ENCODE assay signal across 8 cellular contexts in the genomic region with DNA sequence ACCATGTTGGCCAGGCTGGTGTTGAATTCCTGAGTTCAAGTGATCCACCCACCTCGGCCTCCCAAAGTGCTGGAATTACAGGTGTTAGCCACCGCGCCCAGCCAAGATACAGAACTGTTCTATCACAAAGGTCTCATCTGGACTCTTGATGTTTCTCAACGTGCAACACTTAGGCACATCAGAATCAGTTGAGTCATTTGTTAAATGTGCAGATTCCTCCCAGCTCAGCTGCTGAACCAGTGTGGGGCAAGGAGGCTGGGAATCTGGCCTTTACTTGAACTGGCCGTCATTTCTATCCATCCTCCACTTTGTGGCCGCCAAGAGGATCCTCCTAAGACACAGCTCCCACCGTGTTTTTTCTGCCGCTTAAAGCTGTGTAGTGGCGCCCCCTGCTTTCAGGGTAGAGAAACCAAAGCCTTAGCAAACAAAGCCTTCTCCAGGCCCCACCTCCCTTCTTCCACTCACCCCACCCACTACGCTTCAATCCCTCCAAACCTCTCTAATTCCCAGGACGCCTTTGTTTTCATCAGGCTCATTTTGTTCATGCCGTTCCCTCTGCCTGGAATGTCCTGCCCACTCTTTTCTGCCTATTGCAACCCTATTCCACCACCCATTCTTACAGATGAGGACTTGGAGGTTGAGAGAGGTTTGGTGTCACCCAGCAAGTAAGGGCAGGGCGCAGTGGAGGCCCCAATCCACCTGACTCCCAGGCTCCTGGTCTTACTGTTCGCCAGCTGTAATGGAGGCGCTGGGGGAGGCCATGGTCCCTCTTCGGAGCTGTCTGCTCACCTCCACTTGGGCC. TPM values are rescaled to one million over a fixed set of nuclear protein-coding genes. Genes with fewer than 3 reads are reported as not detected.
DNase-seq lines count a peak whose midpoint lies in the region; ATAC-seq, FAIRE-seq and TF ChIP-seq lines count a peak whose summit lies in the region.

No MANE protein-coding gene starts in this region.

- H3K27me3 ChIP-seq in iPS DF 6.9 (ENCODE audit: control insufficient read depth, insufficient read depth, low read length) = no peaks in the 10 kb centered on the region
- H3K27me3 ChIP-seq in upper lobe of right lung = peaks cover 27% of the 10 kb centered on the region

- peak; percentile 59 for TF ChIP-seq RAD21 in Ishikawa (IDR thresholded peaks at IDR 0.05; ENCODE audit: low read depth)

- H3K27ac ChIP-seq in iPS DF 6.9 (ENCODE audit: low read length) (no peak overlapping the region), upper lobe of right lung (no peak overlapping the region)

- TF ChIP-seq CTCF in D721Med (IDR thresholded peaks at IDR 0.05; ENCODE audit: insufficient read depth, missing control alignments) (peak; percentile 51), upper lobe of right lung (IDR thresholded peaks at IDR 0.05) (peak; percentile 27)

- no peak for FAIRE-seq in D721Med (lab: Jason Lieb, UNC)

- H3K9me3 ChIP-seq in iPS DF 6.9 (ENCODE audit: control insufficient read depth, insufficient read depth, low read length) = no peaks in the 10 kb centered on the region
- no peaks in the 10 kb centered on the region for H3K9me3 ChIP-seq in upper lobe of right lung

- H3K36me3 ChIP-seq in iPS DF 6.9 (ENCODE audit: control insufficient read depth, insufficient read depth, low read length) (no peaks in the 10 kb centered on the region), upper lobe of right lung (no peaks in the 10 kb centered on the region)

- TF ChIP-seq EP300 in Ishikawa (IDR thresholded peaks at IDR 0.05; ENCODE audit: borderline replicate concordance) = no peak

- H3K4me3 ChIP-seq in iPS DF 6.9 (ENCODE audit: low read length) = peak overlapping the region; percentile 1; the same call in 1 of the 2 replicates
- no peak overlapping the region for H3K4me3 ChIP-seq in upper lobe of right lung

- ATAC-seq in upper lobe of right lung (no peak), HG02840 (IDR thresholded peaks at IDR 0.05; ENCODE audit: low FRiP score, unreplicated experiment) (no peak), HG03571 (IDR thresholded peaks at IDR 0.05; ENCODE audit: unreplicated experiment) (no peak)

- no CpG with 5 or more reads among the region's 16 CpGs for WGBS in iPS DF 6.9 (ENCODE audit: insufficient coverage, insufficient read length)

- no peak for DNase-seq in D721Med (ENCODE audit: insufficient read length, low spot score)
- peak; percentile 59 to 63 for DNase-seq in activated T-cell treated with anti-CD3 and anti-CD28 coated beads, Interleukin-2, amount 50 U/mL, for 48 hours
- DNase-seq in iPS DF 6.9 (ENCODE audit: low read depth, low spot score) = peak; percentile 89
- DNase-seq in upper lobe of right lung = no peak
- no peak for DNase-seq in putamen (ENCODE audit: low spot score)

- intact Hi-C loops in upper lobe of right lung (cut with DNase I) = no loop called here

- H3K4me1 ChIP-seq in iPS DF 6.9 (ENCODE audit: control insufficient read depth, insufficient read depth, low read length) = 0 out of 2 replicates have a peak, but pooled peaks cover 1% of the 10 kb centered on the region
- H3K4me1 ChIP-seq in upper lobe of right lung = no peaks in the 10 kb centered on the region

TF ChIP-seq in Ishikawa, 13 proteins besides CTCF, POLR2A, EP300 and RAD21:
- TF ChIP-seq CREB1 (IDR thresholded peaks at IDR 0.05; ENCODE audit: low read depth) (no peak), EGR1 (IDR thresholded peaks at IDR 0.05) (no peak), TEAD4 (IDR thresholded peaks at IDR 0.05) (no peak), YY1 (IDR thresholded peaks at IDR 0.05; ENCODE audit: low read depth) (no peak), NFIC (IDR thresholded peaks at IDR 0.05) (no peak), FOXM1 (IDR thresholded peaks at IDR 0.05; ENCODE audit: borderline replicate concordance, low read depth) (no peak), TCF12 (IDR thresholded peaks at IDR 0.05; ENCODE audit: low read depth) (no peak), ZBTB7A (IDR thresholded peaks at IDR 0.05; ENCODE audit: low read depth) (no peak), CEBPB (IDR thresholded peaks at IDR 0.05) (no peak), TAF1 (IDR thresholded peaks at IDR 0.05; ENCODE audit: low read depth) (no peak)
- TF ChIP-seq, protein P1, sequence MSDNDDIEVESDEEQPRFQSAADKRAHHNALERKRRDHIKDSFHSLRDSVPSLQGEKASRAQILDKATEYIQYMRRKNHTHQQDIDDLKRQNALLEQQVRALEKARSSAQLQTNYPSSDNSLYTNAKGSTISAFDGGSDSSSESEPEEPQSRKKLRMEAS (IDR thresholded peaks at IDR 0.05) = no peak
- TF ChIP-seq, protein P2, sequence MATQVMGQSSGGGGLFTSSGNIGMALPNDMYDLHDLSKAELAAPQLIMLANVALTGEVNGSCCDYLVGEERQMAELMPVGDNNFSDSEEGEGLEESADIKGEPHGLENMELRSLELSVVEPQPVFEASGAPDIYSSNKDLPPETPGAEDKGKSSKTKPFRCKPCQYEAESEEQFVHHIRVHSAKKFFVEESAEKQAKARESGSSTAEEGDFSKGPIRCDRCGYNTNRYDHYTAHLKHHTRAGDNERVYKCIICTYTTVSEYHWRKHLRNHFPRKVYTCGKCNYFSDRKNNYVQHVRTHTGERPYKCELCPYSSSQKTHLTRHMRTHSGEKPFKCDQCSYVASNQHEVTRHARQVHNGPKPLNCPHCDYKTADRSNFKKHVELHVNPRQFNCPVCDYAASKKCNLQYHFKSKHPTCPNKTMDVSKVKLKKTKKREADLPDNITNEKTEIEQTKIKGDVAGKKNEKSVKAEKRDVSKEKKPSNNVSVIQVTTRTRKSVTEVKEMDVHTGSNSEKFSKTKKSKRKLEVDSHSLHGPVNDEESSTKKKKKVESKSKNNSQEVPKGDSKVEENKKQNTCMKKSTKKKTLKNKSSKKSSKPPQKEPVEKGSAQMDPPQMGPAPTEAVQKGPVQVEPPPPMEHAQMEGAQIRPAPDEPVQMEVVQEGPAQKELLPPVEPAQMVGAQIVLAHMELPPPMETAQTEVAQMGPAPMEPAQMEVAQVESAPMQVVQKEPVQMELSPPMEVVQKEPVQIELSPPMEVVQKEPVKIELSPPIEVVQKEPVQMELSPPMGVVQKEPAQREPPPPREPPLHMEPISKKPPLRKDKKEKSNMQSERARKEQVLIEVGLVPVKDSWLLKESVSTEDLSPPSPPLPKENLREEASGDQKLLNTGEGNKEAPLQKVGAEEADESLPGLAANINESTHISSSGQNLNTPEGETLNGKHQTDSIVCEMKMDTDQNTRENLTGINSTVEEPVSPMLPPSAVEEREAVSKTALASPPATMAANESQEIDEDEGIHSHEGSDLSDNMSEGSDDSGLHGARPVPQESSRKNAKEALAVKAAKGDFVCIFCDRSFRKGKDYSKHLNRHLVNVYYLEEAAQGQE (IDR thresholded peaks at IDR 0.05; ENCODE audit: low read depth) = no peak
- TF ChIP-seq, protein P3, sequence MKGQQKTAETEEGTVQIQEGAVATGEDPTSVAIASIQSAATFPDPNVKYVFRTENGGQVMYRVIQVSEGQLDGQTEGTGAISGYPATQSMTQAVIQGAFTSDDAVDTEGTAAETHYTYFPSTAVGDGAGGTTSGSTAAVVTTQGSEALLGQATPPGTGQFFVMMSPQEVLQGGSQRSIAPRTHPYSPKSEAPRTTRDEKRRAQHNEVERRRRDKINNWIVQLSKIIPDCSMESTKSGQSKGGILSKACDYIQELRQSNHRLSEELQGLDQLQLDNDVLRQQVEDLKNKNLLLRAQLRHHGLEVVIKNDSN (IDR thresholded peaks at IDR 0.05) = no peak

RNA-seq across cellular contexts. Expression of a gene that starts 0.8 kb away (rescaled TPM):
- total RNA-seq in upper lobe of right lung = 5.6 TPM

RNA-seq across cellular contexts. Expression of a gene that starts 15.7 kb away (rescaled TPM):
- 59.4 TPM for total RNA-seq in upper lobe of right lung

RNA-seq across cellular contexts. Expression of a gene that starts 46.2 kb away (rescaled TPM):
- total RNA-seq in upper lobe of right lung = 69.9 TPM

Comparison
In these comparisons a context has a peak if more than half of its experiments do, and no peak if none do; other contexts are left out.
1. DNase-seq: peak in activated T-cell treated with anti-CD3 and anti-CD28 coated beads, Interleukin-2, amount 50 U/mL, for 48 hours (2 of 2) and iPS DF 6.9 (single experiment); none in D721Med (single experiment), upper lobe of right lung (single experiment) and putamen (single experiment).